20 cellular contexts compared by ENCODE assay signal in the genomic region with DNA sequence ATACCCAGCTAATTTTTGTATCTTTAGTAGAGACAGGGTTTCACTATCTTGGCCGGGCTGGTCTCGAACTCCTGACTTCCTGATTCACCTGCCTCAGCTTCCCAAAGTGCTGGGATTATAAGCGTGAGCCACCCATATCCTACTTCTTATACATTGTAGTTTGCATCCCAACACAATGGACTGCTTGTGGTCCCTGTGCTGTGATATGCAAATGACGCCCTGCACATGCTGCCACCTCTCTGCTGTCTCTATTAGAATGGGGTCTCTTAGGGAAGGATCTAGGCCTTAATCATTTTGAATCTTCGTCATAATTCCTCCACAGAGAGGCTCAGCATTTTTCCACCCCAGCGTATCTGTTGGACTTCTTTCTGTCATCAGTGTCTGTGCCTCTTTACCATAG.
"Had no signal": no experiment of that assay in that cellular context is flagged by ENCODE, and none has a peak within 500 bp of the region (broad histone marks: within the 10 kb centered on the region; RNA-seq: fewer than 3 reads in every experiment).

No MANE protein-coding gene starts in this region.

- H3K9me3 ChIP-seq: colonic mucosa, heart left ventricle, ovary had no signal

- H3K4me1 Mint-ChIP-seq: naive thymus-derived CD4-positive, alpha-beta T cell had no signal

- DNase-seq: colonic mucosa; dermis blood vessel endothelial cell; esophagus squamous epithelium; foreskin fibroblast; heart left ventricle; hypothalamus; islet precursor cell; mammary epithelial cell; naive thymus-derived CD4-positive, alpha-beta T cell; nucleus accumbens; ovary; right cardiac atrium; small intestine; stimulated activated CD4-positive, alpha-beta T cell treated with anti-CD3 and anti-CD28 coated beads, Interleukin-12 subunit alpha, Interleukin-12 subunit beta, amount 100 ng/mL, for 4 hours; stimulated activated CD4-positive, alpha-beta T cell treated with anti-CD3 and anti-CD28 coated beads, Interleukin-2, amount 100 ng/mL, for 48 hours; stimulated activated naive CD4-positive, alpha-beta T cell treated with Interleukin-2 at 50 U/mL for 16 hours; trophoblast cell had no signal

- H3K4me3 ChIP-seq: colonic mucosa, esophagus squamous epithelium, gastroesophageal sphincter, heart left ventricle, ovary had no signal

- H3K36me3 ChIP-seq: colonic mucosa, esophagus squamous epithelium, gastroesophageal sphincter, heart left ventricle, ovary had no signal

- H3K4me1 ChIP-seq: colonic mucosa, esophagus squamous epithelium, gastroesophageal sphincter, heart left ventricle had no signal

- H3K4me3 Mint-ChIP-seq: naive thymus-derived CD4-positive, alpha-beta T cell had no signal

- H3K27me3 Mint-ChIP-seq: naive thymus-derived CD4-positive, alpha-beta T cell; progenitor cell of endocrine pancreas had no signal

- H3K27ac Mint-ChIP-seq: naive thymus-derived CD4-positive, alpha-beta T cell; progenitor cell of endocrine pancreas had no signal

- H3K27me3 ChIP-seq: colonic mucosa, esophagus squamous epithelium, gastroesophageal sphincter, heart left ventricle, ovary had no signal

- H3K27ac ChIP-seq: colonic mucosa, esophagus squamous epithelium, gastroesophageal sphincter, heart left ventricle, ovary had no signal

- H3K36me3 Mint-ChIP-seq: naive thymus-derived CD4-positive, alpha-beta T cell had no signal

- ATAC-seq: gastroesophageal sphincter; heart left ventricle; left lobe of liver; naive thymus-derived CD4-positive, alpha-beta T cell; right cardiac atrium had no signal
